9 cellular contexts compared by ENCODE assay signal in the genomic region with DNA sequence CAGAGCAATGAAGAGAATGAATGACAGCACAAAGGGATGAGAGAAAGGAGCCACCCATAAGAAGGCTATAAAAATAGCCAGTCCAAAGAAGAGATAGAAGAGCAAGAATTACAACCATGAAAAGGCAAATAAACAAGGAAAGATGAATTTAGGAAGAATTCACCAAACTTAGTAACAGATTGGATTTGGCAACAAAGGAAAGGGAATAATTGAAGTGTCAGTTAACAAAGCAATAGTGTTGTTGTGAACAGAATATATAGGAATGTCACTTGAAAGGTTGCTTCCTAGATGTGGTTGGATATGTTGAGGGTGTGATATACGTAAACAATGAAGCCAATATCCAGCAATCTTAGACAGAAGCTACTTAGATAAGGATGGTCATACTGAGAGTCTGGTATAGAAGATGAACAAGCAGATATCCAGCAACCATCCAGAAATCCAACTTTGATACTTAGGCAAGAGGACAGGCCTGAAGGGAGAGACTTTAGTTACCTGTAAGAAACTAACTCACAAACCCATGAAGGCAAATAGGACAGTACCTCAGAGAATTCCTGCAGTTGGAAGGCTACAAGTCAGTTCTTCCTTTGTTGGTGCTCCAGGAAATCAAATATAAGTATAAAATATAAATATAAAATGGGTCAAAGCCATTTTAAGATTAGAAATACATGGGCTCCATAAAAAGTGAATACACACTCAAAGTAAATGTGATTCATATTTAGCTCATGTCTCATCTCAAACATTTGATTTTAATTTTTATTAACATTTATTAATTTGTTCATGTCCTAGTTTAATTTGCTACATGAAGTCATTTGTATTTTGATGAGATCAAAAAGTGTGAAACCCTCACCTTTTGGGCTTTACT.
DNase-seq lines count a peak whose midpoint lies in the region; ATAC-seq and TF ChIP-seq lines count a peak whose summit lies in the region.
"Had no signal": no experiment of that assay in that cellular context is flagged by ENCODE, and none has a peak within 500 bp of the region (broad histone marks: within the 10 kb centered on the region; RNA-seq: fewer than 3 reads in every experiment).

No MANE protein-coding gene starts in this region.

- no peak overlapping the region for H3T11ph ChIP-seq in H9 (ENCODE audit: low read length)

- no peak overlapping the region for H2BK5ac ChIP-seq in H9 (ENCODE audit: insufficient read length, low read length)

- H2BK15ac ChIP-seq in H9 (ENCODE audit: low read depth, low read length), result no peak overlapping the region

- H2AK5ac ChIP-seq in H9 (ENCODE audit: insufficient read length, low read length), result no peak overlapping the region

- H3K4me3 ChIP-seq in BLaER1 treated with 17β-estradiol and CSF1 and Interleukin-3, amounts not matched to agents 10 nM and 100 nM, result 0 out of 20 replicates have a peak overlapping the region, but pooled peaks of 1 of the 10 experiments have one; percentile 80
- H3K4me3 ChIP-seq in naive thymus-derived CD4-positive, alpha-beta T cell (ENCODE audit: low read length), result no peak overlapping the region

- DNase-seq in H9 (no peak), cerebellar nuclear complex (lab: John Stamatoyannopoulos, UW) (no peak), amniotic stem cell (lab: John Stamatoyannopoulos, UW) (no peak)
- DNase-seq in activated CD8-positive, alpha-beta T cell treated with anti-CD3 and anti-CD28 coated beads for 36 hours, result no peak
- no peak for DNase-seq in naive thymus-derived CD4-positive, alpha-beta T cell
- DNase-seq: NCI-H226 had no signal

- WGBS in H9 (ENCODE audit: extremely low coverage, insufficient read length, low lambda C conversion rate), result no CpG with 5 or more reads among the region's 1 CpG

- no peak for TF ChIP-seq CTCF in H9 (conservative IDR thresholded peaks at IDR 0.05)
- no peak for TF ChIP-seq CTCF in activated CD8-positive, alpha-beta T cell treated with anti-CD3 and anti-CD28 coated beads for 36 hours (IDR thresholded peaks at IDR 0.05)

- H3K4me2 ChIP-seq in BLaER1 treated with 17β-estradiol and CSF1 and Interleukin-3, amounts not matched to agents 10 nM and 100 nM, result peak overlapping the region; percentile 81 to 97 (median 95)
- no peak overlapping the region for H3K4me2 ChIP-seq in H9 (ENCODE audit: insufficient read depth, insufficient read length, low read length)

- no peak for ATAC-seq in activated CD8-positive, alpha-beta T cell treated with anti-CD3 and anti-CD28 coated beads for 36 hours
- ATAC-seq in naive thymus-derived CD4-positive, alpha-beta T cell, result no peak
- no peak for ATAC-seq in GM21423 (IDR thresholded peaks at IDR 0.05; ENCODE audit: unreplicated experiment)
- ATAC-seq in GM18517 (IDR thresholded peaks at IDR 0.05; ENCODE audit: unreplicated experiment), result no peak

- no peak overlapping the region for H2BK120ac ChIP-seq in H9 (ENCODE audit: low read depth, low read length, poor library complexity, severe bottlenecking)

- CTCF ChIA-PET in activated CD8-positive, alpha-beta T cell treated with anti-CD3 and anti-CD28 coated beads for 36 hours (lab: Charles Lee), result interaction anchor here (1.5 to 1.7 kb wide), 2 partner anchors 18 to 22 kb away, joined by 4 read pairs; a partner anchor contains a TSS
- CTCF ChIA-PET in naive thymus-derived CD4-positive, alpha-beta T cell (lab: Charles Lee), result interaction anchor here (0.9 to 4.7 kb wide), 4 partner anchors 10 to 23 kb away, joined by 4 to 23 read pairs (median 6); a partner anchor contains a TSS

- no peak overlapping the region for H3K4ac ChIP-seq in H9 (ENCODE audit: low read depth, low read length)

- H4K20me1 ChIP-seq in BLaER1 treated with 17β-estradiol and CSF1 and Interleukin-3, amounts not matched to agents 10 nM and 100 nM, result peaks cover 15 to 86% (median 24%) of the 10 kb centered on the region in 11 experiments
- no peaks in the 10 kb centered on the region for H4K20me1 ChIP-seq in H9 (ENCODE audit: control insufficient read depth, insufficient read depth, insufficient read length)

- H4K91ac ChIP-seq in H9 (ENCODE audit: insufficient read length, low read depth, low read length), result no peak overlapping the region

- no peaks in the 10 kb centered on the region for H3K79me2 ChIP-seq in H9 (ENCODE audit: insufficient read depth, low read length)

- H4K8ac ChIP-seq in H9 (replicated peaks; ENCODE audit: insufficient read length, low read depth, low read length), result no peak overlapping the region

- peak overlapping the region; percentile 90 to 99 (median 96); a peak in 13 of 22 replicates for H3K9ac ChIP-seq in BLaER1 treated with 17β-estradiol and CSF1 and Interleukin-3, amounts not matched to agents 10 nM and 100 nM
- H3K9ac ChIP-seq in H9 (ENCODE audit: extremely low read depth, insufficient read length, low read length), result no peak overlapping the region

- H3K79me1 ChIP-seq in H9 (ENCODE audit: insufficient read depth, low read depth, low read length, poor library complexity, severe bottlenecking), result no peaks in the 10 kb centered on the region

- no peak overlapping the region for H2AFZ ChIP-seq in H9 (ENCODE audit: low read length)

- no peak overlapping the region for H2BK20ac ChIP-seq in H9 (ENCODE audit: low read depth, low read length, poor library complexity, severe bottlenecking)

- peaks cover 12 to 20% of the 10 kb centered on the region in 2 experiments for H3K4me1 Mint-ChIP-seq in H9
- peaks cover 25% of the 10 kb centered on the region for H3K4me1 Mint-ChIP-seq in activated CD8-positive, alpha-beta T cell treated with anti-CD3 and anti-CD28 coated beads for 36 hours (ENCODE audit: low read depth)
- H3K4me1 Mint-ChIP-seq in naive thymus-derived CD4-positive, alpha-beta T cell, result peaks cover 14 to 48% (median 34%) of the 10 kb centered on the region in 7 donors

- no peak overlapping the region for H2BK12ac ChIP-seq in H9 (ENCODE audit: insufficient read length, low read depth, low read length)

- no peak overlapping the region for H3K23ac ChIP-seq in H9 (ENCODE audit: insufficient read length, low read depth, low read length)

- POLR2A ChIA-PET in activated CD8-positive, alpha-beta T cell treated with anti-CD3 and anti-CD28 coated beads for 36 hours (lab: Charles Lee), result interaction anchor here (0.9 to 20.3 kb wide), 13 partner anchors 7 to 161 kb away, joined by 3 to 883 read pairs (median 32); a partner anchor contains a TSS
- POLR2A ChIA-PET in naive thymus-derived CD4-positive, alpha-beta T cell (lab: Charles Lee), result interaction anchor here (0.6 to 43.4 kb wide), 25 partner anchors 7 to 1675 kb away, joined by 3 to 3606 read pairs (median 116); a partner anchor contains a TSS

- no peaks in the 10 kb centered on the region; a peak in 2 of 5 replicates for H3K9me3 Mint-ChIP-seq in H9
- no peaks in the 10 kb centered on the region for H3K9me3 Mint-ChIP-seq in activated CD8-positive, alpha-beta T cell treated with anti-CD3 and anti-CD28 coated beads for 36 hours
- H3K9me3 Mint-ChIP-seq in naive thymus-derived CD4-positive, alpha-beta T cell, result peaks cover 0 to 21% (median 0%) of the 10 kb centered on the region in 11 donors

- H3K9me3 ChIP-seq in BLaER1 treated with 17β-estradiol and CSF1 and Interleukin-3, amounts not matched to agents 10 nM and 100 nM (replicated peaks in 1 of 11), result no peaks in the 10 kb centered on the region
- H3K9me3 ChIP-seq in H9 (ENCODE audit: control insufficient read depth, low read depth, low read length), result no peaks in the 10 kb centered on the region
- no peaks in the 10 kb centered on the region for H3K9me3 ChIP-seq in naive thymus-derived CD4-positive, alpha-beta T cell (ENCODE audit: control insufficient read depth in 2 of 3, low read length in 3 of 3)

- H3K23me2 ChIP-seq in H9 (ENCODE audit: insufficient read length, low read depth, low read length, poor library complexity, severe bottlenecking), result peaks cover 6% of the 10 kb centered on the region

- peak overlapping the region in 8 of 11 experiments; percentile 93 to 99 (median 96); a peak in 8 of 22 replicates for H3K27ac ChIP-seq in BLaER1 treated with 17β-estradiol and CSF1 and Interleukin-3, amounts not matched to agents 10 nM and 100 nM
- H3K27ac ChIP-seq in H9 (ENCODE audit: insufficient read length, low read depth, low read length), result no peak overlapping the region
- peak overlapping the region; percentile 91 for H3K27ac ChIP-seq in naive thymus-derived CD4-positive, alpha-beta T cell (ENCODE audit: low read depth, low read length)

- H3K4me1 ChIP-seq in BLaER1 treated with 17β-estradiol and CSF1 and Interleukin-3, amounts not matched to agents 10 nM and 100 nM, result peaks cover 24 to 46% (median 38%) of the 10 kb centered on the region in 10 experiments; a peak in 19 of 20 replicates
- no peaks in the 10 kb centered on the region for H3K4me1 ChIP-seq in H9 (ENCODE audit: insufficient read depth, low read length)
- peaks cover 5 to 7% of the 10 kb centered on the region in 2 donors for H3K4me1 ChIP-seq in naive thymus-derived CD4-positive, alpha-beta T cell (ENCODE audit: control insufficient read depth in 2 of 2, insufficient read depth in 2 of 2, low read length in 2 of 2)

- intact Hi-C loops in activated CD8-positive, alpha-beta T cell treated with anti-CD3 and anti-CD28 coated beads for 36 hours (cut with micrococcal nuclease), result loop anchor here (10.0 kb wide), 1 partner anchor 69 kb away; a partner anchor contains a TSS
- intact Hi-C loops in naive thymus-derived CD4-positive, alpha-beta T cell (cut with micrococcal nuclease), result loop anchor here in 1 of 2 donors (10.0 kb wide), 1 partner anchor 1641 kb away; a partner anchor contains a TSS

- peaks cover 7% of the 10 kb centered on the region; the same call in 1 of the 2 replicates for H3K27me3 Mint-ChIP-seq in H9 (ENCODE audit: low read depth)
- H3K27me3 Mint-ChIP-seq in activated CD8-positive, alpha-beta T cell treated with anti-CD3 and anti-CD28 coated beads for 36 hours, result peaks cover 2% of the 10 kb centered on the region
- H3K27me3 Mint-ChIP-seq in naive thymus-derived CD4-positive, alpha-beta T cell, result peaks cover 0 to 10% (median 0%) of the 10 kb centered on the region in 5 donors

- no peak overlapping the region for H3K18ac ChIP-seq in H9 (ENCODE audit: insufficient read length, low read depth, low read length)

- H3K36me3 Mint-ChIP-seq in H9 (ENCODE audit: insufficient read depth in 1 of 3, low read depth in 3 of 3), result peaks cover 2 to 8% (median 4%) of the 10 kb centered on the region in 3 experiments; a peak in 5 of 7 replicates
- peaks cover 18% of the 10 kb centered on the region for H3K36me3 Mint-ChIP-seq in activated CD8-positive, alpha-beta T cell treated with anti-CD3 and anti-CD28 coated beads for 36 hours (ENCODE audit: low read depth)
- peaks cover 0 to 10% (median 0%) of the 10 kb centered on the region in 5 donors for H3K36me3 Mint-ChIP-seq in naive thymus-derived CD4-positive, alpha-beta T cell

- no peak overlapping the region for H3K14ac ChIP-seq in H9 (ENCODE audit: insufficient read depth, low read length)

- H4K5ac ChIP-seq in H9 (ENCODE audit: insufficient read length, low read depth, low read length), result no peak overlapping the region

- peak overlapping the region in 2 of 3 experiments; percentile 87 to 99; a peak in 5 of 7 replicates for H3K27ac Mint-ChIP-seq in H9
- peak overlapping the region; percentile 96 for H3K27ac Mint-ChIP-seq in activated CD8-positive, alpha-beta T cell treated with anti-CD3 and anti-CD28 coated beads for 36 hours
- peak overlapping the region; percentile 29 to 99 (median 96) for H3K27ac Mint-ChIP-seq in naive thymus-derived CD4-positive, alpha-beta T cell

- no peak overlapping the region for H3K4me3 Mint-ChIP-seq in H9
- no peak overlapping the region for H3K4me3 Mint-ChIP-seq in activated CD8-positive, alpha-beta T cell treated with anti-CD3 and anti-CD28 coated beads for 36 hours
- peak overlapping the region in 9 of 10 donors; percentile 14 to 99 (median 94) for H3K4me3 Mint-ChIP-seq in naive thymus-derived CD4-positive, alpha-beta T cell

- H3K27me3 ChIP-seq in BLaER1 treated with 17β-estradiol and CSF1 and Interleukin-3, amounts not matched to agents 10 nM and 100 nM, result peaks cover 0 to 11% (median 4%) of the 10 kb centered on the region in 11 experiments; a peak in 15 of 22 replicates
- H3K27me3 ChIP-seq in H9 (ENCODE audit: insufficient read depth, low read length), result no peaks in the 10 kb centered on the region
- no peaks in the 10 kb centered on the region for H3K27me3 ChIP-seq in naive thymus-derived CD4-positive, alpha-beta T cell (ENCODE audit: control insufficient read depth in 2 of 2, insufficient read depth in 2 of 2, low read length in 2 of 2)

- no peak overlapping the region for H3K56ac ChIP-seq in H9 (ENCODE audit: insufficient read length, low read depth, low read length)

- peaks cover 0 to 24% (median 0%) of the 10 kb centered on the region in 11 experiments; a peak in 2 of 22 replicates for H3K36me3 ChIP-seq in BLaER1 treated with 17β-estradiol and CSF1 and Interleukin-3, amounts not matched to agents 10 nM and 100 nM
- H3K36me3 ChIP-seq in naive thymus-derived CD4-positive, alpha-beta T cell (ENCODE audit: control insufficient read depth in 2 of 3, insufficient read depth in 3 of 3, low read length in 3 of 3), result peaks cover 0 to under 1% (median 0%) of the 10 kb centered on the region in 3 experiments

Comparison
In these comparisons a context has a peak if more than half of its experiments do, and no peak if none do; other contexts are left out.
1. H3K4me3 Mint-ChIP-seq: peak in naive thymus-derived CD4-positive, alpha-beta T cell (9 of 10); none in H9 (0 of 2) and activated CD8-positive, alpha-beta T cell treated with anti-CD3 and anti-CD28 coated beads for 36 hours (single experiment).
2. Peak in every context shown above with its lines, with median percentiles within 50 percentile points of each other: H3K27ac Mint-ChIP-seq.